8 cellular contexts compared by ENCODE assay signal in genomic region chr1:28144203-28145135, GRCh38. TPM values are rescaled to one million over a fixed set of nuclear protein-coding genes. Genes with fewer than 3 reads are reported as not detected.
DNase-seq lines count a peak whose midpoint lies in the region; ATAC-seq and TF ChIP-seq lines count a peak whose summit lies in the region.

No MANE protein-coding gene starts in this region.

- H3K4ac ChIP-seq in IMR-90 (ENCODE audit: low read depth, low read length) = no peak overlapping the region

- peak; percentile 83 for DNase-seq in GM13977 (ENCODE audit: low spot score)
- peak; percentile 80 for DNase-seq in IMR-90
- DNase-seq in epithelial cell of esophagus (ENCODE audit: low read depth) = peak; percentile 96
- DNase-seq in naive thymus-derived CD8-positive, alpha-beta T cell = no peak
- DNase-seq in ureter (ENCODE audit: low spot score) = no peak
- DNase-seq in DMS153 treated with DMSO at 0.1 percent for 48 hours (lab: John Stamatoyannopoulos, UW; ENCODE audit: unreplicated experiment) = no peak
- DNase-seq in NCI-H146 (lab: John Stamatoyannopoulos, UW) = no peak

- no peak overlapping the region for H3K27ac ChIP-seq in IMR-90 (ENCODE audit: insufficient read depth, low read length)

- H2AK9ac ChIP-seq in IMR-90 (replicated peaks; ENCODE audit: low read depth, low read length, poor library complexity) = no peak overlapping the region

- no peak for TF ChIP-seq POLR2A in IMR-90 (IDR thresholded peaks at IDR 0.05; ENCODE audit: low read depth, low read length)

- WGBS in IMR-90 (ENCODE audit: extremely low coverage in 2 of 2, insufficient read length in 1 of 2), 2 experiments = 0% methylated on average over 1 of the region's 5 CpGs; no CpG with 5 or more reads in 1 of the 2 experiments

- H3K36me3 Mint-ChIP-seq in naive thymus-derived CD8-positive, alpha-beta T cell = no peaks in the 10 kb centered on the region

- H3K56ac ChIP-seq in IMR-90 (ENCODE audit: extremely low read depth, insufficient read depth, low read length) = no peak overlapping the region

- peak; percentile 59 for ATAC-seq in GM21576 (IDR thresholded peaks at IDR 0.05; ENCODE audit: unreplicated experiment)
- ATAC-seq in IMR-90 (ENCODE audit: low read depth) = peak; percentile 62
- ATAC-seq in naive thymus-derived CD8-positive, alpha-beta T cell = no peak

- peaks cover 0 to 13% (median 0%) of the 10 kb centered on the region in 4 donors for H3K4me1 Mint-ChIP-seq in naive thymus-derived CD8-positive, alpha-beta T cell

- POLR2A ChIA-PET in IMR-90 (lab: Charles Lee; ENCODE audit: unreplicated experiment) = interaction anchor here (0.7 kb wide), 1 partner anchor 9 kb away, joined by 3 read pairs; no protein-coding TSS in a partner anchor
- POLR2A ChIA-PET in naive thymus-derived CD8-positive, alpha-beta T cell (lab: Charles Lee) = interaction anchor here (0.7 kb wide), 1 partner anchor 13 kb away, joined by 8 read pairs; no protein-coding TSS in a partner anchor

- H2BK120ac ChIP-seq in IMR-90 (ENCODE audit: low read depth, low read length) = no peak overlapping the region

- H3K36me3 ChIP-seq in IMR-90 (ENCODE audit: control insufficient read depth, insufficient read depth, low read length) = no peaks in the 10 kb centered on the region

- no peak overlapping the region for H4K5ac ChIP-seq in IMR-90 (ENCODE audit: low read depth, low read length)

- no peak overlapping the region for H3K4me3 Mint-ChIP-seq in naive thymus-derived CD8-positive, alpha-beta T cell

- no peak overlapping the region for H2AK5ac ChIP-seq in IMR-90 (ENCODE audit: low read depth, low read length)

- dilution Hi-C loops in IMR-90 (cut with HindIII; ENCODE audit: low sequenced_read_pairs, unreplicated experiment) = no loop called here

- H3K4me3 ChIP-seq in IMR-90 (ENCODE audit: insufficient read depth, low read depth, low read length) (no peak overlapping the region), epithelial cell of esophagus (ENCODE audit: low read length) (no peak overlapping the region)

- H3K9me3 ChIP-seq in IMR-90 (ENCODE audit: control insufficient read depth, insufficient read depth, low read length) = no peaks in the 10 kb centered on the region

- CTCF ChIA-PET in IMR-90 (lab: Yijun Ruan, JAX) = interaction anchor here (1.5 kb wide), 1 partner anchor 20 kb away, joined by 4 read pairs; no protein-coding TSS in a partner anchor

- H3K18ac ChIP-seq in IMR-90 (ENCODE audit: low read depth, low read length) = no peak overlapping the region

- peaks cover 6% of the 10 kb centered on the region; the same call in 1 of the 2 replicates for H3K9me1 ChIP-seq in IMR-90 (ENCODE audit: insufficient read depth, low read length)

- TF ChIP-seq RAD21 in IMR-90 (IDR thresholded peaks at IDR 0.05; ENCODE audit: low read length) = no peak

- H4K20me1 ChIP-seq in IMR-90 (ENCODE audit: insufficient read depth, low read length) = no peaks in the 10 kb centered on the region

- in situ Hi-C loops in GM13977 (cut with MboI; ENCODE audit: low pct_unique_long_range_greater_than_20kb, low sequenced_read_pairs, unreplicated experiment) = no loop called here
- in situ Hi-C loops in IMR-90 (cut with MboI; ENCODE audit: low sequenced_read_pairs) = no loop called here

- H3K23ac ChIP-seq in IMR-90 (ENCODE audit: low read depth, low read length) = no peak overlapping the region

- no peak overlapping the region for H2AFZ ChIP-seq in IMR-90 (replicated peaks; ENCODE audit: low read length, poor library complexity)

- BruUV-seq in IMR-90 (replicated peaks; lab: Mats Ljungman, UMichigan) = no TSS peak

- H3K27me3 Mint-ChIP-seq in naive thymus-derived CD8-positive, alpha-beta T cell = peaks cover 0 to 6% (median 0%) of the 10 kb centered on the region in 5 donors

- no peak overlapping the region for H4K8ac ChIP-seq in IMR-90 (ENCODE audit: low read depth in 2 of 2, low read length in 2 of 2)

- no peaks in the 10 kb centered on the region for H3K27me3 ChIP-seq in IMR-90 (ENCODE audit: control insufficient read depth, insufficient read depth, low read length)

- H2BK15ac ChIP-seq in IMR-90 (ENCODE audit: low read depth, low read length) = no peak overlapping the region

- H3K9ac ChIP-seq in IMR-90 (ENCODE audit: low read depth, low read length) = no peak overlapping the region

- no peaks in the 10 kb centered on the region for H3K79me1 ChIP-seq in IMR-90 (ENCODE audit: low read depth in 1 of 2, low read length in 2 of 2)

- no peak overlapping the region for H3K14ac ChIP-seq in IMR-90 (replicated peaks; ENCODE audit: low read depth, low read length)

- H2BK20ac ChIP-seq in IMR-90 (ENCODE audit: low read depth, low read length) = no peak overlapping the region

- no peak overlapping the region for H3K4me2 ChIP-seq in IMR-90 (ENCODE audit: low read depth, low read length)

- no peak for TF ChIP-seq CTCF in GM13977 (IDR thresholded peaks at IDR 0.05; ENCODE audit: extremely low read depth, insufficient read depth, missing control alignments)
- TF ChIP-seq CTCF in IMR-90 (conservative IDR thresholded peaks at IDR 0.05; ENCODE audit: low read depth, low read length) = no peak
- TF ChIP-seq CTCF in epithelial cell of esophagus (IDR thresholded peaks at IDR 0.05; ENCODE audit: insufficient read depth, low read depth, low read length, missing control alignments) = no peak

- no peaks in the 10 kb centered on the region for H3K4me1 ChIP-seq in IMR-90 (ENCODE audit: control insufficient read depth, insufficient read depth, low read length)

- intact Hi-C loops in IMR-90 (cut with micrococcal nuclease) = no loop called here

- H3K27ac Mint-ChIP-seq in naive thymus-derived CD8-positive, alpha-beta T cell = peak overlapping the region in 1 of 10 donors; percentile 3

- no peak overlapping the region for H4K91ac ChIP-seq in IMR-90 (ENCODE audit: insufficient read depth, low read depth, low read length)

- H3K9me3 Mint-ChIP-seq in naive thymus-derived CD8-positive, alpha-beta T cell = peaks cover 0 to 1% (median 0%) of the 10 kb centered on the region in 9 donors

- H2BK5ac ChIP-seq in IMR-90 (ENCODE audit: low read depth, low read length, poor library complexity, severe bottlenecking) = no peak overlapping the region

TF ChIP-seq in IMR-90, 13 proteins besides CTCF, POLR2A, EP300 and RAD21:
- peak; percentile 65 for TF ChIP-seq FOS (IDR thresholded peaks at IDR 0.05; ENCODE audit: low read depth, low read length)
- TF ChIP-seq NFE2L2 (IDR thresholded peaks at IDR 0.05; ENCODE audit: low read depth, low read length) = no peak
- TF ChIP-seq MAZ (IDR thresholded peaks at IDR 0.05; ENCODE audit: borderline replicate concordance, low read depth, low read length) = no peak
- TF ChIP-seq CHD1 (IDR thresholded peaks at IDR 0.05; ENCODE audit: low read depth, low read length) = no peak
- no peak for TF ChIP-seq RCOR1 (IDR thresholded peaks at IDR 0.05; ENCODE audit: insufficient replicate concordance, low read length)

RNA-seq across cellular contexts. Expression of gene PTAFR, which starts 32.0 kb away (rescaled TPM):
- under 0.01 and 0.18 TPM in 2 replicates for total RNA-seq in IMR-90 (2012; rRNA removed)
- polyA plus RNA-seq in IMR-90 (2012; rRNA removed) = 0.17 and 0.30 TPM in 2 replicates
- 0.09 and 0.11 TPM in 2 replicates for polyA plus RNA-seq in IMR-90 (2012; cell fraction: cytosol; rRNA removed)
- polyA plus RNA-seq in IMR-90 (2012; cell fraction: nucleus; rRNA removed; ENCODE audit: low replicate concordance) = 0.06 and 0.16 TPM in 2 replicates
- 1 to 10 TPM in 1 of 2 experiments, under 1 TPM in 1; 0.70 to 1.1 TPM for total RNA-seq in naive thymus-derived CD8-positive, alpha-beta T cell
- polyA plus RNA-seq in naive thymus-derived CD8-positive, alpha-beta T cell = under 1 TPM; 0.34 to 0.84 (median 0.68) TPM
- total RNA-seq in ureter = 9.9 TPM

RNA-seq across cellular contexts. Expression of gene EYA3, which starts 56.1 kb away (rescaled TPM):
- total RNA-seq in IMR-90 (2012; rRNA removed) (14.4 and 17.6 TPM in 2 replicates), ureter (31.6 TPM)
- 7.9 and 9.1 TPM in 2 replicates for polyA plus RNA-seq in IMR-90 (2012; rRNA removed)
- 2.1 and 2.5 TPM in 2 replicates for polyA plus RNA-seq in IMR-90 (2012; cell fraction: cytosol; rRNA removed)
- polyA plus RNA-seq in IMR-90 (2012; cell fraction: nucleus; rRNA removed; ENCODE audit: low replicate concordance) = 4.8 and 20.3 TPM in 2 replicates
- 10 to 100 TPM; 18.5 to 22.8 TPM for total RNA-seq in naive thymus-derived CD8-positive, alpha-beta T cell
- polyA plus RNA-seq in naive thymus-derived CD8-positive, alpha-beta T cell = 1 to 10 TPM; 1.8 to 6.2 (median 5.0) TPM

Comparison
In these comparisons a context has a peak if more than half of its experiments do, and no peak if none do; other contexts are left out.
1. DNase-seq: peak in GM13977 (single experiment), IMR-90 (single experiment) and epithelial cell of esophagus (single experiment); none in naive thymus-derived CD8-positive, alpha-beta T cell (0 of 10), ureter (single experiment), DMS153 treated with DMSO at 0.1 percent for 48 hours (single experiment) and NCI-H146 (single experiment).
2. ATAC-seq: peak in GM21576 (single experiment) and IMR-90 (single experiment); none in naive thymus-derived CD8-positive, alpha-beta T cell (0 of 2).